ENCODE assay signal across 16 cellular contexts in genomic region chr22:37145415-37146385, GRCh38. TPM values are rescaled to one million over a fixed set of nuclear protein-coding genes. Genes with fewer than 3 reads are reported as not detected.
DNase-seq lines count a peak whose midpoint lies in the region; ATAC-seq and TF ChIP-seq lines count a peak whose summit lies in the region.
"Had no signal": no experiment of that assay in that cellular context is flagged by ENCODE, and none has a peak within 500 bp of the region (broad histone marks: within the 10 kb centered on the region; RNA-seq: fewer than 3 reads in every experiment).

No MANE protein-coding gene starts in this region.

- H3K9me3 Mint-ChIP-seq in central memory CD8-positive, alpha-beta T cell: peaks cover 1% of the 10 kb centered on the region
- no peaks in the 10 kb centered on the region for H3K9me3 Mint-ChIP-seq in neural crest cell
- H3K9me3 Mint-ChIP-seq: type B pancreatic cell had no signal

- TF ChIP-seq CTCF in neural crest cell (conservative IDR thresholded peaks at IDR 0.05) (no peak), prostate gland (IDR thresholded peaks at IDR 0.05) (no peak)

- H3K36me3 Mint-ChIP-seq in central memory CD8-positive, alpha-beta T cell (ENCODE audit: insufficient read depth): peaks cover 50% of the 10 kb centered on the region
- H3K36me3 Mint-ChIP-seq in neural crest cell (ENCODE audit: low read depth): no peaks in the 10 kb centered on the region
- H3K36me3 Mint-ChIP-seq: type B pancreatic cell had no signal

- H3K27ac ChIP-seq in prostate gland: no peak overlapping the region
- H3K27ac ChIP-seq: 22Rv1, SK-N-MC had no signal

- TF ChIP-seq POLR2A in prostate gland (IDR thresholded peaks at IDR 0.05): no peak

- peak overlapping the region; percentile 93 for H3K4me3 Mint-ChIP-seq in central memory CD8-positive, alpha-beta T cell
- H3K4me3 Mint-ChIP-seq in neural crest cell: no peak overlapping the region
- H3K4me3 Mint-ChIP-seq: type B pancreatic cell had no signal

- peak overlapping the region; percentile 92 for H3K27ac Mint-ChIP-seq in central memory CD8-positive, alpha-beta T cell (ENCODE audit: low read depth)
- peak overlapping the region; percentile 35 for H3K27ac Mint-ChIP-seq in neural crest cell (ENCODE audit: unreplicated experiment)
- H3K27ac Mint-ChIP-seq: type B pancreatic cell had no signal

- peaks cover 2% of the 10 kb centered on the region for H3K27me3 ChIP-seq in prostate gland (replicated peaks; ENCODE audit: insufficient read depth)
- H3K27me3 ChIP-seq: MG63 had no signal

- H3K4me1 Mint-ChIP-seq in central memory CD8-positive, alpha-beta T cell: peaks cover 78% of the 10 kb centered on the region
- H3K4me1 Mint-ChIP-seq in neural crest cell: peaks cover 9% of the 10 kb centered on the region

- H3K9me3 ChIP-seq in prostate gland: no peaks in the 10 kb centered on the region
- H3K9me3 ChIP-seq: MG63 had no signal

- intact Hi-C loops in prostate gland (cut with DNase I): no loop called here

- no peaks in the 10 kb centered on the region for H3K36me3 ChIP-seq in prostate gland
- H3K36me3 ChIP-seq: MG63 had no signal

- 27% methylated on average over 20 of the region's 20 CpGs for WGBS in prostate gland

- no peak for ATAC-seq in central memory CD8-positive, alpha-beta T cell (replicated peaks; ENCODE audit: extremely low read depth, poor library complexity, severe bottlenecking)
- ATAC-seq in GM19452 (IDR thresholded peaks at IDR 0.05; ENCODE audit: unreplicated experiment): no peak

- H3K4me1 ChIP-seq in prostate gland (replicated peaks): no peaks in the 10 kb centered on the region

- H3K4me3 ChIP-seq in prostate gland: no peak overlapping the region
- H3K4me3 ChIP-seq: MG63, SK-N-MC had no signal

- peak; percentile 7 for DNase-seq in DMS53 (lab: John Stamatoyannopoulos, UW)
- no peak for DNase-seq in DMS53 treated with DMSO at 0.1 percent for 48 hours (lab: John Stamatoyannopoulos, UW; ENCODE audit: unreplicated experiment)
- DNase-seq in HT1080 (ENCODE audit: low read depth): peak; percentile 25
- no peak for DNase-seq in central memory CD8-positive, alpha-beta T cell (ENCODE audit: low spot score in 2 of 2)
- DNase-seq in neural crest cell (ENCODE audit: low read depth, low spot score): no peak
- DNase-seq in prostate gland (ENCODE audit: low spot score): no peak
- no peak for DNase-seq in NCI-H1694 treated with DMSO at 0.1 percent for 48 hours (lab: John Stamatoyannopoulos, UW)
- DNase-seq: foreskin melanocyte, GDM1, MG63, NCI-H510A treated with DMSO at 0.1 percent for 48 hours had no signal

- H3K27me3 Mint-ChIP-seq in central memory CD8-positive, alpha-beta T cell: no peaks in the 10 kb centered on the region
- H3K27me3 Mint-ChIP-seq in neural crest cell (ENCODE audit: low read depth): no peaks in the 10 kb centered on the region

RNA-seq across cellular contexts. Expression of gene IL2RB, which starts 4.0 kb away (rescaled TPM):
- 0.06 and 0.63 TPM in 2 replicates for total RNA-seq in HT1080 (2014; rRNA removed; shearing (Covaris generic))
- polyA plus RNA-seq in HT1080 (2015; cell fraction: cytosol; rRNA removed): 0.66 and 0.67 TPM in 2 replicates
- polyA plus RNA-seq in HT1080 (2015; cell fraction: nucleus; rRNA removed): 0.29 and 0.44 TPM in 2 replicates
- total RNA-seq in neural crest cell: 0.50 and 0.56 TPM in 2 replicates
- 1 to 10 TPM; 1.7 to 3.0 TPM for total RNA-seq in prostate gland

RNA-seq across cellular contexts. Expression of gene TMPRSS6, which starts 36.2 kb away (rescaled TPM):
- 0.11 TPM in 1 of 2 replicates, not detected in the other for total RNA-seq in HT1080 (2014; rRNA removed; shearing (Covaris generic))
- polyA plus RNA-seq in HT1080 (2015; cell fraction: cytosol; rRNA removed): not detected in 2 replicates
- not detected in 2 replicates for polyA plus RNA-seq in HT1080 (2015; cell fraction: nucleus; rRNA removed)
- total RNA-seq in neural crest cell (not detected in 2 replicates), prostate gland (under 1 TPM in 1 of 2 donors, not detected in 1; 0.45 TPM)
- total RNA-seq: pulmonary artery endothelial cell had no signal

RNA-seq across cellular contexts. Expression of gene C1QTNF6, which starts 42.3 kb away (rescaled TPM):
- 5.8 and 10.3 TPM in 2 replicates for total RNA-seq in HT1080 (2014; rRNA removed; shearing (Covaris generic))
- 11.2 and 11.6 TPM in 2 replicates for polyA plus RNA-seq in HT1080 (2015; cell fraction: cytosol; rRNA removed)
- 13.3 and 18.6 TPM in 2 replicates for polyA plus RNA-seq in HT1080 (2015; cell fraction: nucleus; rRNA removed)
- total RNA-seq in neural crest cell (13.6 TPM in 2 replicates), prostate gland (1 to 10 TPM; 2.1 to 9.3 TPM)

Comparison
In these comparisons a context has a peak if more than half of its experiments do, and no peak if none do; other contexts are left out.
1. DNase-seq: peak in DMS53 (single experiment) and HT1080 (single experiment); none in DMS53 treated with DMSO at 0.1 percent for 48 hours (single experiment), central memory CD8-positive, alpha-beta T cell (0 of 2), neural crest cell (single experiment), prostate gland (single experiment) and NCI-H1694 treated with DMSO at 0.1 percent for 48 hours (single experiment).